Comparison of ENCODE assay signal across 17 cellular contexts in genomic region chr10:6621536-6621935, GRCh38. TPM values are rescaled to one million over a fixed set of nuclear protein-coding genes. Genes with fewer than 3 reads are reported as not detected.
DNase-seq lines count a peak whose midpoint lies in the region; ATAC-seq, FAIRE-seq and TF ChIP-seq lines count a peak whose summit lies in the region.
"Had no signal": no experiment of that assay in that cellular context is flagged by ENCODE, and none has a peak within 500 bp of the region (broad histone marks: within the 10 kb centered on the region; RNA-seq: fewer than 3 reads in every experiment).

No MANE protein-coding gene starts in this region.

- no peak overlapping the region for H2BK120ac ChIP-seq in mesendoderm (ENCODE audit: low read depth, low read length)

- no TSS peak for BruUV-seq in K562 (replicated peaks; lab: Mats Ljungman, UMichigan)

- H4K8ac ChIP-seq in mesendoderm (ENCODE audit: low read depth, low read length): no peak overlapping the region

- no peak overlapping the region for H2AK5ac ChIP-seq in mesendoderm (ENCODE audit: low read length)

- H3K4me1 ChIP-seq in HUES48 (ENCODE audit: control insufficient read depth, insufficient read depth, low read length) (peaks cover 41% of the 10 kb centered on the region), K562 (replicated peaks in 1 of 2; ENCODE audit: control insufficient read depth in 2 of 2, insufficient read depth in 2 of 2, low read length in 2 of 2) (no peaks in the 10 kb centered on the region), mesendoderm (ENCODE audit: control insufficient read depth, low read depth, low read length) (peaks cover 4% of the 10 kb centered on the region)
- H3K4me1 ChIP-seq: right atrium auricular region had no signal

- TF ChIP-seq EP300 in K562 (IDR thresholded peaks at IDR 0.05; ENCODE audit: low read length): no peak

- no peak overlapping the region for H2BK5ac ChIP-seq in mesendoderm (ENCODE audit: low read length)

- no peak overlapping the region for H2BK15ac ChIP-seq in mesendoderm (replicated peaks; ENCODE audit: low read depth)

- no peak for TF ChIP-seq CTCF in K562 (IDR thresholded peaks at IDR 0.05 in 2 of 3, conservative IDR thresholded peaks at IDR 0.05 in 1 of 3; ENCODE audit: insufficient read depth in 2 of 3, low read depth in 1 of 3, low read length in 3 of 3)

- ATAC-seq in K562: no peak
- no peak for ATAC-seq in Right ventricle myocardium superior (ENCODE audit: poor library complexity)
- no peak for ATAC-seq in GM21526 (IDR thresholded peaks at IDR 0.05; ENCODE audit: low FRiP score, unreplicated experiment)

- H3K4me2 ChIP-seq in K562 (ENCODE audit: insufficient read depth, low read length) (no peak overlapping the region), mesendoderm (ENCODE audit: low read length) (no peak overlapping the region)
- H3K4me2 ChIP-seq: BLaER1 had no signal

- no peak overlapping the region for H3K4me3 ChIP-seq in HUES48 (ENCODE audit: low read depth, low read length)
- H3K4me3 ChIP-seq in K562: no peak overlapping the region
- H3K4me3 ChIP-seq in mesendoderm (ENCODE audit: low read length): no peak overlapping the region
- H3K4me3 ChIP-seq: BLaER1, right atrium auricular region had no signal

- H3K56ac ChIP-seq in mesendoderm (ENCODE audit: low read length): no peak overlapping the region

- no peak overlapping the region for H3K4ac ChIP-seq in mesendoderm (ENCODE audit: low read depth, low read length)

- H3K79me2 ChIP-seq in K562 (ENCODE audit: control insufficient read depth, insufficient read depth, low read length) (no peaks in the 10 kb centered on the region), mesendoderm (ENCODE audit: control insufficient read depth, insufficient read depth, low read length) (no peaks in the 10 kb centered on the region)

- POLR2A ChIA-PET in K562 (lab: Yijun Ruan, JAX): no interaction called here

- H3K27me3 ChIP-seq in HUES48 (ENCODE audit: control insufficient read depth, insufficient read depth, low read length): no peaks in the 10 kb centered on the region
- peaks cover 35 to 44% of the 10 kb centered on the region in 2 experiments for H3K27me3 ChIP-seq in K562 (ENCODE audit: control insufficient read depth in 2 of 2, insufficient read depth in 2 of 2, low read length in 2 of 2)
- H3K27me3 ChIP-seq in mesendoderm (ENCODE audit: insufficient read depth, low read length, poor library complexity): no peaks in the 10 kb centered on the region
- H3K27me3 ChIP-seq: BLaER1, right atrium auricular region had no signal

- H3K9me3 ChIP-seq in HUES48 (ENCODE audit: control insufficient read depth, insufficient read depth, low read length): no peaks in the 10 kb centered on the region
- H3K9me3 ChIP-seq in K562 (replicated peaks; ENCODE audit: control insufficient read depth, insufficient read depth, low read depth, low read length): no peaks in the 10 kb centered on the region; the same call in 1 of the 2 replicates
- H3K9me3 ChIP-seq: BLaER1, right atrium auricular region had no signal

- TF ChIP-seq POLR2A in K562 (conservative IDR thresholded peaks at IDR 0.05): no peak

- CTCF ChIA-PET in K562 (lab: Yijun Ruan, JAX; ENCODE audit: low intra/inter-chr PET ratio): no interaction called here

- no peak overlapping the region for H2AFZ ChIP-seq in K562 (ENCODE audit: low read depth, low read length)

- H3K27ac ChIP-seq in HUES48 (ENCODE audit: low read depth, low read length) (peak overlapping the region; percentile 2), K562 (ENCODE audit: extremely low read depth, low read depth, low read length) (no peak overlapping the region), mesendoderm (ENCODE audit: low read depth, low read length) (no peak overlapping the region), substantia nigra (ENCODE audit: low read depth, low read length, poor library complexity, severe bottlenecking) (no peak overlapping the region)
- H3K27ac ChIP-seq: BLaER1, right atrium auricular region had no signal

- no peak overlapping the region for H3K23ac ChIP-seq in mesendoderm (ENCODE audit: low read length)

- H3K36me3 ChIP-seq in HUES48 (ENCODE audit: control insufficient read depth, insufficient read depth, low read length) (no peaks in the 10 kb centered on the region), K562 (ENCODE audit: control insufficient read depth, insufficient read depth, low read length) (no peaks in the 10 kb centered on the region), mesendoderm (ENCODE audit: control insufficient read depth, insufficient read depth, low read length) (no peaks in the 10 kb centered on the region)
- H3K36me3 ChIP-seq: BLaER1, right atrium auricular region had no signal

- DNase-seq in Ammon's horn (ENCODE audit: low spot score) (peak; percentile 55), K562 (ENCODE audit: extremely low read depth in 1 of 4, low spot score in 3 of 4) (no peak), mesendoderm (peak; percentile 78), Right ventricle myocardium superior (no peak), COLO668 (lab: John Stamatoyannopoulos, UW; ENCODE audit: unreplicated experiment) (no peak), substantia nigra (lab: John Stamatoyannopoulos, UW) (no peak)
- DNase-seq: activated B cell treated with CpG ODN at 0.5 μM for 24 hours; amniotic stem cell; GOT3; MM.1S; stimulated activated naive CD4-positive, alpha-beta T cell treated with Interleukin-2 at 50 U/mL for 16 hours had no signal

- no peak overlapping the region for H3K9ac ChIP-seq in HUES48 (ENCODE audit: low read depth, low read length)
- H3K9ac ChIP-seq in K562 (ENCODE audit: insufficient read depth in 1 of 2, low read depth in 2 of 2, low read length in 2 of 2): no peak overlapping the region
- no peak overlapping the region for H3K9ac ChIP-seq in mesendoderm (ENCODE audit: low read length)
- H3K9ac ChIP-seq: BLaER1 had no signal

- no peaks in the 10 kb centered on the region for H3K79me1 ChIP-seq in mesendoderm (ENCODE audit: low read length)

- intact Hi-C loops in K562 (cut with micrococcal nuclease) (no loop called here), Right ventricle myocardium superior (cut with DNase I) (no loop called here)

- in situ Hi-C loops in K562 (cut with MboI): no loop called here

- WGBS in K562 (ENCODE audit: insufficient coverage, low coverage, missing lambda C conversion rate): 7% methylated on average over 5 of the region's 5 CpGs
- no CpG with 5 or more reads among the region's 5 CpGs for WGBS in mesendoderm (ENCODE audit: extremely low coverage, insufficient coverage, low lambda C conversion rate)

- H3K9me1 ChIP-seq in K562 (ENCODE audit: control insufficient read depth, insufficient read depth, low read length): no peaks in the 10 kb centered on the region

- no peak for TF ChIP-seq RAD21 in K562 (CRISPR knock-in tag; conservative IDR thresholded peaks at IDR 0.05 in 1 of 2, IDR thresholded peaks at IDR 0.05 in 1 of 2)

- no peaks in the 10 kb centered on the region for H4K20me1 ChIP-seq in K562 (replicated peaks; ENCODE audit: control insufficient read depth, insufficient read depth, low read length)
- H4K20me1 ChIP-seq: BLaER1 had no signal

- FAIRE-seq in K562 (lab: Jason Lieb, UNC): no peak
- FAIRE-seq: frontal cortex, G401.6 had no signal

- no peak overlapping the region for H4K5ac ChIP-seq in mesendoderm (ENCODE audit: low read length)

- H3K18ac ChIP-seq in mesendoderm (ENCODE audit: low read length): no peak overlapping the region

TF ChIP-seq in K562, 482 proteins besides CTCF, POLR2A, EP300 and RAD21:
- TF ChIP-seq ATF3 (IDR thresholded peaks at IDR 0.05) (peak; percentile 49; the same call in 1 of the 2 replicates), ATF3 (CRISPR knock-in tag; conservative IDR thresholded peaks at IDR 0.05) (no peak), RBFOX2 (IDR thresholded peaks at IDR 0.05; ENCODE audit: low read depth, low read length) (no peak), PCBP1 (IDR thresholded peaks at IDR 0.05; ENCODE audit: low read depth, low read length, poor library complexity, severe bottlenecking) (no peak), TAF1 (IDR thresholded peaks at IDR 0.05; ENCODE audit: control insufficient read depth, extremely low read depth, insufficient read depth, low read length, severe bottlenecking) (no peak), MEF2D (tag; conservative IDR thresholded peaks at IDR 0.05; ENCODE audit: low read depth) (no peak), FOSL1 (tag; conservative IDR thresholded peaks at IDR 0.05) (peak; percentile 51), CBFA2T2 (conservative IDR thresholded peaks at IDR 0.05) (no peak), NELFE (IDR thresholded peaks at IDR 0.05; ENCODE audit: insufficient read depth, insufficient read length) (no peak), TSC22D4 (tag; IDR thresholded peaks at IDR 0.05) (no peak)

RNA-seq across cellular contexts. Expression of gene PRKCQ, which starts 41.5 kb away (rescaled TPM):
- 22.7 and 27.9 TPM in 2 replicates for total RNA-seq in K562 (2011; cell fraction: chromatin; rRNA removed; ENCODE audit: low replicate concordance)
- 13.4 and 13.5 TPM in 2 replicates for total RNA-seq in K562 (2011; cell fraction: nucleolus; rRNA removed)
- 12.6 and 14.3 TPM in 2 replicates for total RNA-seq in K562 (2011; cell fraction: nucleoplasm; rRNA removed)
- 14.5 and 15.1 TPM in 2 replicates for total RNA-seq in K562 (2014; rRNA removed)
- 17.1 and 19.2 TPM in 2 replicates for total RNA-seq in K562 (2014; rRNA removed; fragmentation: Illumina TruSeq; extraction: Trizol)
- 15.0 and 15.2 TPM in 2 replicates for total RNA-seq in K562 (2015; rRNA removed; fragmentation: Illumina TruSeq; extraction: Trizol)
- total RNA-seq in K562 (2021): 13.6 and 14.6 TPM in 2 replicates
- polyA plus RNA-seq in K562 (2011; rRNA removed): 21.4 and 23.3 TPM in 2 replicates
- 9.7 and 15.2 TPM in 2 replicates for polyA plus RNA-seq in K562 (2011; cell fraction: cytosol; rRNA removed)
- polyA plus RNA-seq in K562 (2011; cell fraction: nucleus; rRNA removed): 10.9 and 13.8 TPM in 2 replicates
- polyA plus RNA-seq in K562 (2012): 9.8 and 12.5 TPM in 2 replicates
- polyA plus RNA-seq in K562 (2014; fragmentation: Illumina TruSeq; extraction: Trizol): 17.8 and 18.4 TPM in 2 replicates
- polyA plus RNA-seq in K562 (2014; fragmentation: Nextera tagmentation; extraction: Ambion mirVana): 1 to 10 TPM; 4.4 to 6.7 TPM
- polyA plus RNA-seq in K562 (2014; rRNA removed): 11.4 and 11.9 TPM in 2 replicates
- 43.8 and 44.1 TPM in 2 replicates for polyA minus RNA-seq in K562 (2011; rRNA and poly(A)+ RNA removed)
- 13.0 and 13.3 TPM in 2 replicates for polyA minus RNA-seq in K562 (2011; cell fraction: cytosol; rRNA and poly(A)+ RNA removed)
- 9.7 and 15.8 TPM in 2 replicates for polyA minus RNA-seq in K562 (2011; cell fraction: nucleus; rRNA and poly(A)+ RNA removed)
- 7.4 TPM for polyA plus RNA-seq in mesendoderm (2013, experiment 1 of 2)
- 7.3 TPM for polyA plus RNA-seq in mesendoderm (2013, experiment 2 of 2)
- 0.30 TPM for total RNA-seq in Right ventricle myocardium superior

Comparison
In these comparisons a context has a peak if more than half of its experiments do, and no peak if none do; other contexts are left out.
1. DNase-seq: peak in Ammon's horn (single experiment) and mesendoderm (single experiment); none in K562 (0 of 4), Right ventricle myocardium superior (single experiment), COLO668 (single experiment) and substantia nigra (0 of 49).
2. RNA of gene PRKCQ, which starts 41.5 kb away (total RNA-seq): 12.6 to 27.9 TPM in K562; 0.30 TPM in Right ventricle myocardium superior (single experiment); every median in the first group is over 10 times any median in the second.